Comparison of ENCODE assay signal across 8 cellular contexts in the genomic region with DNA sequence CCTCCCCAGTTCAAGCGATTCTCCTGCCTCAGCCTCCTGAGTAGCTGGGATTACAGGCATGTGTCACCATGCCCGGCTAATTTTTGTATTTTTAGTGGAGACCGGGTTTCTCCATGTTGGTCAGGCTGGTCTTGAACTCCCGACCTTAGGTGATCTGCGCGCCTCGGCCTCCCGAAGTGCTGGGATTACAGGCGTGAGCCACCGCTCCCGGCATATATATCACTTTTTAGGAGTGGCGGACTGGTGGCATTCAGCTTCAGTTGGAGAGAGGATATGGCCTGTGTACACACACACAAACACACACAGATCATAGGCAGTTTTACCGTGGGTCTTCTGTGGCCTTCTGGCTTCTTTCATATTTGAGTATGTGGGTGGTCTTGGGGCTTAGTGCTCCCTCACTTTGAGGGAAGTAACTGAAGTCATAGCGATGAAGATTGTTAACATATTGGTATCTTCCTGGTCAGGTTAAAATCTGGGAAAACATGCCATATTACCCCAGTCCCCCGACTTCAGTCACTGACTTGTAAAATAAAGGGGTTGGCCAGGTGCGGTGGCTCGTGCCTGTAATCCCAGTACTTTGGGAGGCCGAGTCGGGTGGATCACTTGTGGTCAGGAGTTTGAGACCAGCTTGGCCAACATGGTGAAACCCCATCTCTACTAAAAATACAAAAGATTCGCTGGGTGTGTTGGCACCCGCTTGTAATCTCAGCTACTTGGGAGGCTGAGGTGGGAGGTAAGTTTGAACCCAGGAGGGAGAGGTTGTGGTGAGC. TPM values are rescaled to one million over a fixed set of nuclear protein-coding genes. Genes with fewer than 3 reads are reported as not detected.
DNase-seq lines count a peak whose midpoint lies in the region; TF ChIP-seq lines count a peak whose summit lies in the region.
"Not testable (repeated sequence)": the region's sequence is repeated elsewhere in the genome, so short reads cannot be mapped to it uniquely, and the experiment has no call there.

No MANE protein-coding gene starts in this region.

- H4K8ac ChIP-seq in mesenchymal stem cell (ENCODE audit: low read length): not testable (repeated sequence)

- H3K27me3 ChIP-seq in BLaER1 treated with 17β-estradiol and CSF1 and Interleukin-3, amounts not matched to agents 10 nM and 100 nM; MG63; adipocyte (replicated peaks; ENCODE audit: control insufficient read depth, insufficient read depth, low read length); mesenchymal stem cell (ENCODE audit: control insufficient read depth in 1 of 2, insufficient read depth in 1 of 2, low read length in 2 of 2); prostate gland (replicated peaks; ENCODE audit: insufficient read depth); suprapubic skin: not testable (repeated sequence)

- not testable (repeated sequence) for H2BK15ac ChIP-seq in mesenchymal stem cell (ENCODE audit: low read depth, poor library complexity, severe bottlenecking)

- 98% methylated on average over 16 of the region's 21 CpGs for WGBS in mesenchymal stem cell
- WGBS in prostate gland: 86% methylated on average over 21 of the region's 21 CpGs
- WGBS in suprapubic skin: 88% methylated on average over 20 of the region's 21 CpGs

- H3K9me3 ChIP-seq in BLaER1 treated with 17β-estradiol and CSF1 and Interleukin-3, amounts not matched to agents 10 nM and 100 nM (replicated peaks in 1 of 11); MG63; adipocyte (ENCODE audit: control insufficient read depth, low read length); mesenchymal stem cell (ENCODE audit: control insufficient read depth, low read length); prostate gland; suprapubic skin: not testable (repeated sequence)

- TF ChIP-seq POLR2A in prostate gland (IDR thresholded peaks at IDR 0.05); suprapubic skin (IDR thresholded peaks at IDR 0.05): not testable (repeated sequence)

- H3K4me2 ChIP-seq in BLaER1 treated with 17β-estradiol and CSF1 and Interleukin-3, amounts not matched to agents 10 nM and 100 nM: peak overlapping the region; percentile 78 to 99 (median 91)
- peak overlapping the region; percentile 1 for H3K4me2 ChIP-seq in mesenchymal stem cell (ENCODE audit: low read length, poor library complexity, severe bottlenecking)

- peak overlapping the region; percentile 88 to 95 (median 90); a peak in 18 of 22 replicates for H3K9ac ChIP-seq in BLaER1 treated with 17β-estradiol and CSF1 and Interleukin-3, amounts not matched to agents 10 nM and 100 nM
- H3K9ac ChIP-seq in adipocyte (ENCODE audit: low read length): peak overlapping the region; percentile 96
- peak overlapping the region; percentile 95 for H3K9ac ChIP-seq in mesenchymal stem cell (ENCODE audit: low read length)

- not testable (repeated sequence) for H2BK120ac ChIP-seq in mesenchymal stem cell (ENCODE audit: low read depth, low read length)

- CTCF ChIA-PET in activated CD4-positive, alpha-beta memory T cell treated with anti-CD3 and anti-CD28 coated beads for 36 hours (lab: Charles Lee): interaction anchor here (0.7 to 1.7 kb wide), 7 partner anchors 13 to 58 kb away, joined by 3 to 7 read pairs (median 4); a partner anchor contains a TSS

- H3K4me3 ChIP-seq in BLaER1 treated with 17β-estradiol and CSF1 and Interleukin-3, amounts not matched to agents 10 nM and 100 nM: peak overlapping the region in 9 of 10 experiments; percentile 79 to 99 (median 88); a peak in 16 of 20 replicates
- H3K4me3 ChIP-seq in MG63 (peak overlapping the region; percentile 71), adipocyte (ENCODE audit: low read length) (peak overlapping the region; percentile 97), epithelial cell of proximal tubule (ENCODE audit: low read depth, low read length) (peak overlapping the region; percentile 18), mesenchymal stem cell (ENCODE audit: insufficient read depth in 1 of 2, low read depth in 1 of 2, low read length in 2 of 2) (peak overlapping the region in 1 of 2 experiments; percentile 88), prostate gland (peak overlapping the region; percentile 72 to 97), suprapubic skin (peak overlapping the region; percentile 94)

- not testable (repeated sequence) for H2BK12ac ChIP-seq in mesenchymal stem cell (ENCODE audit: low read length in 2 of 2)

- POLR2A ChIA-PET in activated CD4-positive, alpha-beta memory T cell treated with anti-CD3 and anti-CD28 coated beads for 36 hours (lab: Charles Lee): interaction anchor here (1.0 to 3.1 kb wide), 4 partner anchors 15 to 23 kb away, joined by 4 to 22 read pairs (median 8); a partner anchor contains a TSS

- not testable (repeated sequence) for H2AK5ac ChIP-seq in mesenchymal stem cell (ENCODE audit: low read length, severe bottlenecking)

- not testable (repeated sequence) for H3K4ac ChIP-seq in mesenchymal stem cell (ENCODE audit: low read depth in 1 of 2, low read length in 2 of 2)

- TF ChIP-seq CTCF in epithelial cell of proximal tubule (conservative IDR thresholded peaks at IDR 0.05; ENCODE audit: low read depth, low read length); prostate gland (IDR thresholded peaks at IDR 0.05); suprapubic skin (IDR thresholded peaks at IDR 0.05): not testable (repeated sequence)

- peak overlapping the region; percentile 33 for H3K27ac Mint-ChIP-seq in activated CD4-positive, alpha-beta memory T cell treated with anti-CD3 and anti-CD28 coated beads for 36 hours

- not testable (repeated sequence) for H4K91ac ChIP-seq in mesenchymal stem cell (ENCODE audit: low read length)

- H3K4me3 Mint-ChIP-seq in activated CD4-positive, alpha-beta memory T cell treated with anti-CD3 and anti-CD28 coated beads for 36 hours: peak overlapping the region; percentile 43

- TF ChIP-seq EP300 in suprapubic skin (IDR thresholded peaks at IDR 0.05): not testable (repeated sequence)

- H3K4me1 Mint-ChIP-seq in activated CD4-positive, alpha-beta memory T cell treated with anti-CD3 and anti-CD28 coated beads for 36 hours (ENCODE audit: low read depth): peaks cover 31% of the 10 kb centered on the region

- H3K27ac ChIP-seq in BLaER1 treated with 17β-estradiol and CSF1 and Interleukin-3, amounts not matched to agents 10 nM and 100 nM: peak overlapping the region in 1 of 11 experiments; percentile 85; a peak in 1 of 22 replicates
- not testable (repeated sequence) for H3K27ac ChIP-seq in mesenchymal stem cell (ENCODE audit: low read length, poor library complexity, severe bottlenecking); suprapubic skin
- peak overlapping the region in 1 of 2 donors; percentile 96 for H3K27ac ChIP-seq in prostate gland

- peaks cover 16% of the 10 kb centered on the region for H3K36me3 Mint-ChIP-seq in activated CD4-positive, alpha-beta memory T cell treated with anti-CD3 and anti-CD28 coated beads for 36 hours

- not testable (repeated sequence) for H3K23ac ChIP-seq in mesenchymal stem cell (ENCODE audit: low read length in 2 of 2)

- not testable (repeated sequence) for H2BK5ac ChIP-seq in mesenchymal stem cell (ENCODE audit: low read depth, low read length, poor library complexity, severe bottlenecking)

- H4K20me1 ChIP-seq in BLaER1 treated with 17β-estradiol and CSF1 and Interleukin-3, amounts not matched to agents 10 nM and 100 nM: peaks cover 27 to 60% (median 42%) of the 10 kb centered on the region in 11 experiments; a peak in 20 of 22 replicates

- peaks cover 37 to 44% (median 40%) of the 10 kb centered on the region in 10 experiments for H3K4me1 ChIP-seq in BLaER1 treated with 17β-estradiol and CSF1 and Interleukin-3, amounts not matched to agents 10 nM and 100 nM
- H3K4me1 ChIP-seq in adipocyte (ENCODE audit: control insufficient read depth, insufficient read depth, low read length): peaks cover 31% of the 10 kb centered on the region
- H3K4me1 ChIP-seq in mesenchymal stem cell (ENCODE audit: control insufficient read depth, insufficient read depth, low read depth, low read length); prostate gland (replicated peaks): not testable (repeated sequence)
- peaks cover 52% of the 10 kb centered on the region for H3K4me1 ChIP-seq in suprapubic skin

- not testable (repeated sequence) for H3K18ac ChIP-seq in mesenchymal stem cell (ENCODE audit: low read depth in 1 of 2, low read length in 2 of 2)

- peaks cover 18% of the 10 kb centered on the region for H3K79me1 ChIP-seq in mesenchymal stem cell (replicated peaks; ENCODE audit: low read length, poor library complexity, severe bottlenecking)

- not testable (repeated sequence) for H3K27me3 Mint-ChIP-seq in activated CD4-positive, alpha-beta memory T cell treated with anti-CD3 and anti-CD28 coated beads for 36 hours

- H2AFZ ChIP-seq in mesenchymal stem cell (ENCODE audit: low read depth, low read length): not testable (repeated sequence)

- H3K36me3 ChIP-seq in BLaER1 treated with 17β-estradiol and CSF1 and Interleukin-3, amounts not matched to agents 10 nM and 100 nM: peaks cover 34 to 55% (median 43%) of the 10 kb centered on the region in 11 experiments
- H3K36me3 ChIP-seq in MG63 (peaks cover 39% of the 10 kb centered on the region), adipocyte (ENCODE audit: control insufficient read depth, insufficient read depth, low read length, severe bottlenecking) (peaks cover 32% of the 10 kb centered on the region), mesenchymal stem cell (ENCODE audit: control insufficient read depth in 1 of 2, insufficient read depth in 2 of 2, low read depth in 1 of 2, low read length in 2 of 2) (peaks cover 35 to 38% of the 10 kb centered on the region in 2 experiments), prostate gland (peaks cover 24 to 33% of the 10 kb centered on the region in 2 donors), suprapubic skin (peaks cover 37% of the 10 kb centered on the region)

- DNase-seq in MG63; activated CD4-positive, alpha-beta memory T cell treated with anti-CD3 and anti-CD28 coated beads for 36 hours; adipocyte (ENCODE audit: low read depth); epithelial cell of proximal tubule (ENCODE audit: low read depth); mesenchymal stem cell; prostate gland (ENCODE audit: low spot score); suprapubic skin (ENCODE audit: low spot score in 2 of 2): not testable (repeated sequence)

- intact Hi-C loops in activated CD4-positive, alpha-beta memory T cell treated with anti-CD3 and anti-CD28 coated beads for 36 hours (cut with micrococcal nuclease); prostate gland (cut with DNase I): not testable (repeated sequence)

- not testable (repeated sequence) for H3K14ac ChIP-seq in mesenchymal stem cell (ENCODE audit: low read length in 2 of 2)

- H3K9me3 Mint-ChIP-seq in activated CD4-positive, alpha-beta memory T cell treated with anti-CD3 and anti-CD28 coated beads for 36 hours: not testable (repeated sequence)

RNA-seq across cellular contexts. Expression of a gene that starts 1.8 kb away (rescaled TPM):
- total RNA-seq in MG63 (2014; rRNA removed; shearing (Covaris generic); ENCODE audit: low replicate concordance): 12.3 and 24.1 TPM in 2 replicates
- total RNA-seq in activated CD4-positive, alpha-beta memory T cell treated with anti-CD3 and anti-CD28 coated beads for 36 hours: 10 to 100 TPM; 45.1 to 46.2 TPM
- 31.5 and 40.3 TPM in 2 replicates for total RNA-seq in epithelial cell of proximal tubule
- 89.1 TPM for polyA plus RNA-seq in mesenchymal stem cell (2013, experiment 1 of 2)
- 80.7 TPM for polyA plus RNA-seq in mesenchymal stem cell (2013, experiment 2 of 2)
- total RNA-seq in prostate gland: 100 to 1,000 TPM in 1 of 2 donors, 10 to 100 TPM in 1; 80.6 to 246 TPM
- 100 to 1,000 TPM in 3 of 4 donors, 10 to 100 TPM in 1; 86.4 to 203 (median 121) TPM for total RNA-seq in suprapubic skin

RNA-seq across cellular contexts. Expression of a gene that starts 5.4 kb away (rescaled TPM):
- 58.5 and 93.9 TPM in 2 replicates for total RNA-seq in MG63 (2014; rRNA removed; shearing (Covaris generic); ENCODE audit: low replicate concordance)
- total RNA-seq in activated CD4-positive, alpha-beta memory T cell treated with anti-CD3 and anti-CD28 coated beads for 36 hours: 10 to 100 TPM; 35.3 to 37.6 TPM
- total RNA-seq in epithelial cell of proximal tubule: 62.5 and 89.8 TPM in 2 replicates
- 112 TPM for polyA plus RNA-seq in mesenchymal stem cell (2013, experiment 1 of 2)
- polyA plus RNA-seq in mesenchymal stem cell (2013, experiment 2 of 2): 116 TPM
- 10 to 100 TPM; 33.2 to 55.6 TPM for total RNA-seq in prostate gland
- total RNA-seq in suprapubic skin: 10 to 100 TPM; 12.7 to 26.0 (median 22.5) TPM

RNA-seq across cellular contexts. Expression of a gene that starts 24.2 kb away (rescaled TPM):
- total RNA-seq in MG63 (2014; rRNA removed; shearing (Covaris generic); ENCODE audit: low replicate concordance): 1.8 and 4.2 TPM in 2 replicates
- total RNA-seq in activated CD4-positive, alpha-beta memory T cell treated with anti-CD3 and anti-CD28 coated beads for 36 hours: 10 to 100 TPM; 57.5 to 62.1 TPM
- total RNA-seq in epithelial cell of proximal tubule: 10.3 and 12.3 TPM in 2 replicates
- polyA plus RNA-seq in mesenchymal stem cell (2013, experiment 1 of 2): 16.6 TPM
- 16.7 TPM for polyA plus RNA-seq in mesenchymal stem cell (2013, experiment 2 of 2)
- total RNA-seq in prostate gland: 10 to 100 TPM; 39.7 to 57.4 TPM
- total RNA-seq in suprapubic skin: 10 to 100 TPM; 27.4 to 56.5 (median 37.6) TPM

RNA-seq across cellular contexts. Expression of a gene that starts 43.0 kb away (rescaled TPM):
- total RNA-seq in MG63 (2014; rRNA removed; shearing (Covaris generic); ENCODE audit: low replicate concordance): 58.8 and 74.6 TPM in 2 replicates
- total RNA-seq in activated CD4-positive, alpha-beta memory T cell treated with anti-CD3 and anti-CD28 coated beads for 36 hours: 10 to 100 TPM; 88.3 to 90.7 TPM
- total RNA-seq in epithelial cell of proximal tubule (54.3 and 66.1 TPM in 2 replicates), prostate gland (10 to 100 TPM; 80.7 to 87.6 TPM), suprapubic skin (10 to 100 TPM; 68.8 to 74.4 (median 70.8) TPM)
- 39.6 TPM for polyA plus RNA-seq in mesenchymal stem cell (2013, experiment 1 of 2)
- polyA plus RNA-seq in mesenchymal stem cell (2013, experiment 2 of 2): 36.9 TPM
